In the genomic region with DNA sequence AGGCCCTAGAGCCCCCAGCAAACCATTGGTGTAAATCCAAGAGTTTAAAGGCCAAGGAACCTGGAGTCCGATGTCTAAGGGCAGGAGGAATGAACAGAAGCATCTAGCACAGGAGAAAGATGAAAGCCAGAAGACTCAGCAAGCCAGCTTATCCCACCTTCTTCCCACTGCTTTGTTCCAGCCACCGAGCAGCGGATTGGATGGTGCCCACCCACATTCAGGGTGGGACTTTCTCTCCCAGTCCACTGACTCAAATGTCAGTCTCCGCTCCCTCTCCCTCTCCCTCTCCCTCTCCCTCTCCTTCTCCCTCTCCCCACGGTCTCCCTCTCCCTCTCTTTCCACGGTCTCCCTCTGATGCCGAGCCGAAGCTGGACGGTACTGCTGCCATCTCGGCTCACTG, we compare ENCODE assay signal across 7 cellular contexts. TPM values are rescaled to one million over a fixed set of nuclear protein-coding genes. Genes with fewer than 3 reads are reported as not detected.
"Had no signal": no experiment of that assay in that cellular context is flagged by ENCODE, and none has a peak within 500 bp of the region (broad histone marks: within the 10 kb centered on the region; RNA-seq: fewer than 3 reads in every experiment).

No MANE protein-coding gene starts in this region.

RNA-seq across cellular contexts. Expression of a gene that starts 29.0 kb away (rescaled TPM):
- total RNA-seq: GM23248, H1 had no signal
- polyA plus RNA-seq: GM23248, GM23338 had no signal

RNA-seq across cellular contexts. Expression of a gene that starts 49.8 kb away (rescaled TPM):
- total RNA-seq: GM23248, GM23338, H1, H4, H7, H9, HFFc6 had no signal
- polyA plus RNA-seq: GM23248, GM23338 had no signal

RNA-seq across cellular contexts. Expression of a gene that starts 54.5 kb away (rescaled TPM):
- total RNA-seq: GM23248, GM23338, H1, H4, H7, H9, HFFc6 had no signal
- polyA plus RNA-seq: GM23248, GM23338, H1 had no signal
